ENCODE assay signal across 8 cellular contexts in genomic region chrX:30888526-30889146, GRCh38. TPM values are rescaled to one million over a fixed set of nuclear protein-coding genes. Genes with fewer than 3 reads are reported as not detected.
DNase-seq lines count a peak whose midpoint lies in the region; ATAC-seq and TF ChIP-seq lines count a peak whose summit lies in the region.

No MANE protein-coding gene starts in this region.

- H3K9me3 Mint-ChIP-seq in T-helper 2 cell treated with Interferon-gamma antibody and Interleukin-4, amounts not matched to agents 5 μg/mL and 100 μg/mL, for 36 hours, result no peaks in the 10 kb centered on the region
- peaks cover 32% of the 10 kb centered on the region for H3K9me3 Mint-ChIP-seq in mesothelial cell of epicardium

- DNase-seq in Ammon's horn (ENCODE audit: low spot score) (peak; percentile 2), dorsolateral prefrontal cortex (peak in 2 of 10 donors; percentile 27 to 42), mesothelial cell of epicardium (ENCODE audit: low spot score in 2 of 2, unreplicated experiment in 2 of 2) (peak; percentile 19 to 43), superior temporal gyrus (ENCODE audit: extremely low spot score) (peak; percentile 11), cerebellar nuclear complex (lab: John Stamatoyannopoulos, UW) (no peak)
- no peak for DNase-seq in T-helper 2 cell treated with Interferon-gamma antibody and Interleukin-4, amounts not matched to agents 5 μg/mL and 100 μg/mL, for 36 hours (ENCODE audit: low spot score)

- H3K27me3 ChIP-seq in dorsolateral prefrontal cortex, result peaks cover 0 to 60% (median 4%) of the 10 kb centered on the region in 45 donors

- ATAC-seq in GM19023 (IDR thresholded peaks at IDR 0.05; ENCODE audit: unreplicated experiment) (peak; percentile 26), HG03139 (IDR thresholded peaks at IDR 0.05; ENCODE audit: unreplicated experiment) (peak; percentile 20)

- H3K4me3 Mint-ChIP-seq in T-helper 2 cell treated with Interferon-gamma antibody and Interleukin-4, amounts not matched to agents 5 μg/mL and 100 μg/mL, for 36 hours, result peak overlapping the region; percentile 86
- peak overlapping the region; percentile 84 for H3K4me3 Mint-ChIP-seq in mesothelial cell of epicardium

- peaks cover 19% of the 10 kb centered on the region for H3K4me1 Mint-ChIP-seq in T-helper 2 cell treated with Interferon-gamma antibody and Interleukin-4, amounts not matched to agents 5 μg/mL and 100 μg/mL, for 36 hours (ENCODE audit: low read depth)
- peaks cover 26% of the 10 kb centered on the region for H3K4me1 Mint-ChIP-seq in mesothelial cell of epicardium

- peak overlapping the region; percentile 40 to 84 (median 69) for H3K4me3 ChIP-seq in dorsolateral prefrontal cortex

- peak overlapping the region in 43 of 59 donors; percentile 9 to 88 (median 64) for H3K27ac ChIP-seq in dorsolateral prefrontal cortex

- intact Hi-C loops in dorsolateral prefrontal cortex (cut with DNase I), result no loop called here

- TF ChIP-seq CTCF in dorsolateral prefrontal cortex (IDR thresholded peaks at IDR 0.05 in 54 of 56, conservative IDR thresholded peaks at IDR 0.05 in 2 of 56; ENCODE audit: low read depth in 1 of 56, partially characterized antibody in 56 of 56), result no peak
- TF ChIP-seq CTCF in mesothelial cell of epicardium (IDR thresholded peaks at IDR 0.05; ENCODE audit: unreplicated experiment), result no peak

- H3K27me3 Mint-ChIP-seq in T-helper 2 cell treated with Interferon-gamma antibody and Interleukin-4, amounts not matched to agents 5 μg/mL and 100 μg/mL, for 36 hours (ENCODE audit: low read depth), result no peaks in the 10 kb centered on the region
- H3K27me3 Mint-ChIP-seq in mesothelial cell of epicardium (ENCODE audit: low read depth), result no peaks in the 10 kb centered on the region

- H3K27ac Mint-ChIP-seq in T-helper 2 cell treated with Interferon-gamma antibody and Interleukin-4, amounts not matched to agents 5 μg/mL and 100 μg/mL, for 36 hours, result peak overlapping the region; percentile 88
- H3K27ac Mint-ChIP-seq in mesothelial cell of epicardium, result peak overlapping the region; percentile 88

- H3K36me3 Mint-ChIP-seq in T-helper 2 cell treated with Interferon-gamma antibody and Interleukin-4, amounts not matched to agents 5 μg/mL and 100 μg/mL, for 36 hours (ENCODE audit: low read depth), result peaks cover 10% of the 10 kb centered on the region
- no peaks in the 10 kb centered on the region for H3K36me3 Mint-ChIP-seq in mesothelial cell of epicardium

RNA-seq across cellular contexts. Expression of gene TAB3, which starts 0.4 kb away (rescaled TPM):
- 10 to 100 TPM; 12.9 to 31.0 (median 21.1) TPM for total RNA-seq in dorsolateral prefrontal cortex
- total RNA-seq in mesothelial cell of epicardium, result 28.3 to 28.9 TPM (median 28.7 TPM) in 3 replicates

Comparison
In these comparisons a context has a peak if more than half of its experiments do, and no peak if none do; other contexts are left out.
1. DNase-seq: peak in Ammon's horn (single experiment), mesothelial cell of epicardium (2 of 2) and superior temporal gyrus (single experiment); none in T-helper 2 cell treated with Interferon-gamma antibody and Interleukin-4, amounts not matched to agents 5 μg/mL and 100 μg/mL, for 36 hours (single experiment) and cerebellar nuclear complex (0 of 2).